ENCODE assay signal across 7 cellular contexts in the genomic region with DNA sequence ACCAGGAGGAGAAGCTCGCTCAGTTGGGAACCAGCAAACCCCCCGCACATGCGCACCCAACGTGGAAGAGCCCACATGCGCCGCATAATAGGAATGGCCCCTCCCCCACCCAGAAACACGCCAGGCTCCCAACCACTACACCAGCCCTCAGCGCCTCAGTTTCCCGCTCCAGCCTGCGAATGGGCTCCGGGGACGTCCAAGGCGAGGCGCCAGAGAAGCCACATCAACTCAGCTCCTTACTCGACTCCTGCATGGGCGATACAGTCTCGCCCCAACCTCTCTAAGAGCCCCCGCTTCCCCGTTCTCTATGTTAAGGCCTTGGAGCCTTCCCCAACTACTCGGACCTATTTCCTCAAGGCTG. TPM values are rescaled to one million over a fixed set of nuclear protein-coding genes. Genes with fewer than 3 reads are reported as not detected.
A peak's percentile ranks its signal among the peaks of the same experiment; 100 is the strongest.
DNase-seq lines count a peak whose midpoint lies in the region; ATAC-seq and TF ChIP-seq lines count a peak whose summit lies in the region.

No MANE protein-coding gene starts in this region.

- H3K4me1 ChIP-seq in neuronal stem cell (ENCODE audit: control insufficient read depth in 2 of 2, insufficient read depth in 1 of 2, low read depth in 1 of 2, low read length in 2 of 2) (peaks cover 5 to 20% of the 10 kb centered on the region in 2 donors), thoracic aorta (ENCODE audit: control insufficient read depth in 1 of 2, low read depth in 2 of 2) (peaks cover 10 to 45% of the 10 kb centered on the region in 2 donors)

- peak overlapping the region; percentile 95 for H2AK5ac ChIP-seq in neuronal stem cell (ENCODE audit: low read depth, low read length)

- TF ChIP-seq CTCF in foreskin fibroblast (IDR thresholded peaks at IDR 0.05; ENCODE audit: low read depth, low read length) (no peak), thoracic aorta (IDR thresholded peaks at IDR 0.05) (no peak)

- H3K79me1 ChIP-seq in neuronal stem cell (ENCODE audit: low read depth, low read length): no peaks in the 10 kb centered on the region

- H2BK12ac ChIP-seq in neuronal stem cell (ENCODE audit: low read length): no peak overlapping the region

- peak overlapping the region; percentile 97 for H2BK120ac ChIP-seq in neuronal stem cell (ENCODE audit: low read depth, low read length)

- peaks cover 0 to 8% of the 10 kb centered on the region in 2 donors for H3K9me3 ChIP-seq in neuronal stem cell (replicated peaks in 1 of 2; ENCODE audit: control insufficient read depth in 2 of 2, insufficient read depth in 1 of 2, low read depth in 1 of 2, low read length in 2 of 2)
- no peaks in the 10 kb centered on the region for H3K9me3 ChIP-seq in thoracic aorta

- H3K27me3 ChIP-seq in neuronal stem cell (ENCODE audit: control insufficient read depth in 3 of 3, insufficient read depth in 3 of 3, low read depth in 1 of 3, low read length in 3 of 3): no peaks in the 10 kb centered on the region
- H3K27me3 ChIP-seq in thoracic aorta (replicated peaks; ENCODE audit: insufficient read depth): no peaks in the 10 kb centered on the region

- peak overlapping the region; percentile 97 for H2BK15ac ChIP-seq in neuronal stem cell (ENCODE audit: low read length)

- H3K23ac ChIP-seq in neuronal stem cell (ENCODE audit: low read depth, low read length, poor library complexity): peak overlapping the region; percentile 99

- peak overlapping the region; percentile 97 for H2BK5ac ChIP-seq in neuronal stem cell (ENCODE audit: low read length)

- ATAC-seq in GM18517 (IDR thresholded peaks at IDR 0.05; ENCODE audit: unreplicated experiment) (peak; percentile 4), thoracic aorta (ENCODE audit: insufficient number of reproducible peaks, low FRiP score, low read depth) (peak; percentile 46)

- peak overlapping the region; percentile 58 for H3K4me2 ChIP-seq in neuronal stem cell (ENCODE audit: insufficient read depth, low read length, poor library complexity, severe bottlenecking)

- H3K4me3 ChIP-seq in foreskin fibroblast (ENCODE audit: low read depth in 1 of 2, low read length in 2 of 2) (peak overlapping the region; percentile 84 to 97), neuronal stem cell (ENCODE audit: low read length in 2 of 2) (peak overlapping the region; percentile 91 to 98), thoracic aorta (peak overlapping the region; percentile 92)

- H3K36me3 ChIP-seq in neuronal stem cell (replicated peaks in 1 of 2; ENCODE audit: control insufficient read depth in 2 of 2, insufficient read depth in 2 of 2, low read length in 2 of 2) (peaks cover 18 to 50% of the 10 kb centered on the region in 2 donors), thoracic aorta (peaks cover 34% of the 10 kb centered on the region)

- peak overlapping the region; percentile 87 for H2AFZ ChIP-seq in neuronal stem cell (ENCODE audit: low read length)

- H3K18ac ChIP-seq in neuronal stem cell (ENCODE audit: low read length): peak overlapping the region; percentile 100

- DNase-seq in HuH-7.5 (ENCODE audit: low spot score) (peak; percentile 49), RKO (ENCODE audit: low spot score) (peak; percentile 84), foreskin fibroblast (peak; percentile 67 to 87), neuronal stem cell (ENCODE audit: low spot score) (no peak), thoracic aorta (ENCODE audit: low spot score) (peak; percentile 55)
- DNase-seq in activated gamma-delta T cell treated with anti-CD3 and anti-CD28 coated beads, Interleukin-2, amount 50 U/mL, for 16 hours (ENCODE audit: low read depth): peak; percentile 24

- WGBS in neuronal stem cell (ENCODE audit: extremely low coverage in 2 of 2, insufficient read length in 2 of 2, insufficient replicate concordance in 1 of 2), 2 donors: no CpG with 5 or more reads among the region's 20 CpGs

- H4K91ac ChIP-seq in neuronal stem cell (ENCODE audit: low read depth, low read length, poor library complexity): peak overlapping the region; percentile 100

- H3K27ac ChIP-seq in neuronal stem cell (replicated peaks; ENCODE audit: low read length): peak overlapping the region; percentile 96
- peak overlapping the region; percentile 96 to 100 for H3K27ac ChIP-seq in thoracic aorta

- peak overlapping the region; percentile 4 for H3K4ac ChIP-seq in neuronal stem cell (ENCODE audit: low read length)

- H3K14ac ChIP-seq in neuronal stem cell (ENCODE audit: low read length): peak overlapping the region; percentile 99

- peak overlapping the region; percentile 98 for H3K9ac ChIP-seq in neuronal stem cell (ENCODE audit: low read depth, low read length, poor library complexity)

- H4K8ac ChIP-seq in neuronal stem cell (ENCODE audit: low read depth, low read length): no peak overlapping the region

RNA-seq across cellular contexts. Expression of a gene that starts 0.5 kb away (rescaled TPM):
- polyA plus RNA-seq in neuronal stem cell (2013, experiment 1 of 2): 212 TPM
- 227 TPM for polyA plus RNA-seq in neuronal stem cell (2013, experiment 2 of 2)
- total RNA-seq in thoracic aorta: 100 to 1,000 TPM; 132 to 220 TPM

RNA-seq across cellular contexts. Expression of a gene that starts 18.5 kb away (rescaled TPM):
- polyA plus RNA-seq in neuronal stem cell (2013, experiment 1 of 2): 83.0 TPM
- polyA plus RNA-seq in neuronal stem cell (2013, experiment 2 of 2): 85.4 TPM
- 10 to 100 TPM; 68.4 to 75.5 TPM for total RNA-seq in thoracic aorta

RNA-seq across cellular contexts. Expression of a gene that starts 51.3 kb away (rescaled TPM):
- 23.4 TPM for polyA plus RNA-seq in neuronal stem cell (2013, experiment 1 of 2)
- polyA plus RNA-seq in neuronal stem cell (2013, experiment 2 of 2): 22.7 TPM
- 10 to 100 TPM; 32.7 to 93.1 TPM for total RNA-seq in thoracic aorta
